16 cellular contexts compared by ENCODE assay signal in the genomic region with DNA sequence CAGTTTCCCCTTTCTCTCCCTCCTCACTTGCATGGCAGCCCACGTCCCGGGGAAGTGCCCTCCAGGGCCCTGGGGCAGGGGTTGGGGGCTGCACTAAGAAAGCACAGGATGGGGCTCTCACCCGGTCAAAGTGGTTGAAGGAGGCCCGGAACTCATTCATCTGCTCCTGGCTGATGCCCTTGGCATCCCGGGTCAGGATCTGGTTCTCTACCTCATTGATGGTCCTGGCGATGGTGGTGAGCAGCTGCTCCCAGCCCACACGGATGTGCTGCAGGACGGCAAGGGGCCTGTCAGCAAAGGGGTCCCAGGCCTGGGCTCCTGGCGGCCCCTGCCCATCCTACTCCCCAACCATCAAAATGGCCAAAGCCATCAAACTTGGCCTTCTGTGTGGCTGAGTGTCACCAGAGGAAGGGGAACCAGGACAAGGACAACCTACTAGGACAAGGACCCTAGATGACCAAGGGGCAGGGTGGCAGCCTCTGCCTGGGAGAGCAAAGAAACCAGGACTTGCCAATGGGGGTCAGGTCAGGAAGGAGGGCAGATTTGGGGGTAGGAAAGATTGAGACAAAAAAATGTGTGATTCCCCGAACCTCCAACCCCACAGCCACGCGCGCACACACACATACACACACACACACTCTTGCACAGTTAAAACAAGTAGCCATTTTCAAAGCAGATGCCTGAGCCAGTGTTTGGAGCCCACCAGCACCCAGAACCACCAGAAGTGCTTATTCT.
"Had no signal": no experiment of that assay in that cellular context is flagged by ENCODE, and none has a peak within 500 bp of the region (broad histone marks: within the 10 kb centered on the region; RNA-seq: fewer than 3 reads in every experiment).

No MANE protein-coding gene starts in this region.

- H3K4me3 Mint-ChIP-seq: activated T-helper 1 cell treated with anti-CD3 and anti-CD28 coated beads, Interleukin-12 subunit alpha, Interleukin-12 subunit beta, Interleukin-2, Interleukin-4 antibody, amounts not matched to agents 30 ng/mL and 10 ng/mL and 1 ng/mL, durations not matched to agents 14 hours and 24 hours and 36 hours; T-helper 2 cell treated with Interferon-gamma antibody and Interleukin-4, amounts not matched to agents 5 μg/mL and 100 μg/mL, for 36 hours had no signal

- H3K27me3 ChIP-seq: foreskin keratinocyte, neutrophil had no signal

- H3K9me3 Mint-ChIP-seq: activated T-helper 1 cell treated with anti-CD3 and anti-CD28 coated beads, Interleukin-12 subunit alpha, Interleukin-12 subunit beta, Interleukin-2, Interleukin-4 antibody, amounts not matched to agents 30 ng/mL and 10 ng/mL and 1 ng/mL, durations not matched to agents 14 hours and 24 hours and 36 hours; T-helper 2 cell treated with Interferon-gamma antibody and Interleukin-4, amounts not matched to agents 5 μg/mL and 100 μg/mL, for 36 hours had no signal

- H3K9me3 ChIP-seq: mucosa of descending colon, neutrophil had no signal

- H3K27me3 Mint-ChIP-seq: naive thymus-derived CD4-positive, alpha-beta T cell had no signal

- H3K27ac Mint-ChIP-seq: activated T-helper 1 cell treated with anti-CD3 and anti-CD28 coated beads, Interleukin-12 subunit alpha, Interleukin-12 subunit beta, Interleukin-2, Interleukin-4 antibody, amounts not matched to agents 30 ng/mL and 10 ng/mL and 1 ng/mL, durations not matched to agents 14 hours and 24 hours and 36 hours; T-helper 2 cell treated with Interferon-gamma antibody and Interleukin-4, amounts not matched to agents 5 μg/mL and 100 μg/mL, for 36 hours had no signal

- DNase-seq: activated CD4-positive, alpha-beta T cell treated with anti-CD3 and anti-CD28 coated beads, Interleukin-2, amount 50 U/mL, for 4 hours; activated naive CD4-positive, alpha-beta T cell treated with Interleukin-2 at 50 U/mL for 16 hours; aorta; cerebellar nuclear complex; effector CD8-positive, alpha-beta T cell; foreskin keratinocyte; glutamatergic neuron; hippocampal formation; mucosa of descending colon; naive thymus-derived CD4-positive, alpha-beta T cell; retina; stimulated activated naive CD8-positive, alpha-beta T cell treated with anti-CD3 and anti-CD28 coated beads, Interleukin-15, Interleukin-2, amounts not matched to agents 100 U/mL and 50 U/mL, for 24 hours; trophoblast cell had no signal

- H3K4me3 ChIP-seq: mucosa of descending colon had no signal

- H3K27ac ChIP-seq: foreskin keratinocyte, neutrophil had no signal

- ATAC-seq: foreskin keratinocyte; mucosa of descending colon; naive thymus-derived CD4-positive, alpha-beta T cell; stimulated activated naive CD8-positive, alpha-beta T cell treated with anti-CD3 and anti-CD28 coated beads, Interleukin-15, Interleukin-2, amounts not matched to agents 100 U/mL and 50 U/mL, for 24 hours had no signal
